Comparison of ENCODE assay signal across 8 cellular contexts in the genomic region with DNA sequence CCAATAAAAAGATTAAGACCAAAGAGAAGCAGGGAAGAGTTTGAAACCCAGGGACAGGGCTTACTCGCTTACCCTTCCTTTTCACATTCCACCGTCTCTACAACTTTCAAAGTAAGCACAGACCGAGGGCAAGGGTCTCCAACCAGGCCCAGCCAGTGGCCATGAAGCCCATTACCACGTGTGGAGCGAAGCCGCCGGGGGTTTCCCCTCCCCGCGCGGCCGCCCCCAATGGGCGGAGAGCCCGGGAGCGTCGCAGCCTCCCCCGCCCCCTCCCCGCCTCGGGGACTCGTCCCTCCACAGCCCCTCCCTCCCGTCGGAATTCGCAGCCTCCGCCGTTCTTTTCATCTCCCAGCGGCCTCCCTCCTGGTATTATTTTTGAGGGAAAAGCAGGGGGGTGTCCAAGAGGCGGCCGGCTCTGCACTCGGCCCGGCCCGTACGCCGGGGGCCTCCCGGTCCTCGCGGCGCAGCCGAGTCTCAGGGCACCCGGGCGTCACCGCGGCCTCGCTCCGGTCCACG. TPM values are rescaled to one million over a fixed set of nuclear protein-coding genes. Genes with fewer than 3 reads are reported as not detected.
DNase-seq lines count a peak whose midpoint lies in the region; ATAC-seq and TF ChIP-seq lines count a peak whose summit lies in the region.

No MANE protein-coding gene starts in this region.

- intact Hi-C loops in Caco-2 (cut with micrococcal nuclease; ENCODE audit: unreplicated experiment) = loop anchor here (1.0 to 10.0 kb wide), 5 partner anchors 19 to 471 kb away; partner anchors contain the start of genes BBS10 and OSBPL8

- H3K36me3 ChIP-seq in Caco-2 (ENCODE audit: control insufficient read depth, insufficient read depth, low read length) (no peaks in the 10 kb centered on the region; the same call in 1 of the 2 replicates), SK-N-MC (ENCODE audit: insufficient read depth, low read length) (peaks cover 42% of the 10 kb centered on the region), thymus (ENCODE audit: control insufficient read depth, insufficient read depth) (no peaks in the 10 kb centered on the region)

- peak; percentile 29 for ATAC-seq in GM21515 (IDR thresholded peaks at IDR 0.05; ENCODE audit: unreplicated experiment)
- ATAC-seq in activated naive CD4-positive, alpha-beta T cell treated with anti-CD3 and anti-CD28 coated beads, Interleukin-2, amount 50 U/mL, for 72 hours = peak; percentile 62 to 64

- BruUV-seq in Caco-2 (replicated peaks; lab: Mats Ljungman, UMichigan) = no TSS peak

- H3K27me3 ChIP-seq in Caco-2 (replicated peaks; ENCODE audit: control insufficient read depth, insufficient read depth, low read length) (no peaks in the 10 kb centered on the region), thymus (ENCODE audit: control insufficient read depth, insufficient read depth) (no peaks in the 10 kb centered on the region)

- under 1% methylated on average over 44 of the region's 44 CpGs for WGBS in thymus

- H3K36me3 Mint-ChIP-seq in Caco-2 (ENCODE audit: insufficient read depth, unreplicated experiment) (peaks cover 52% of the 10 kb centered on the region), glutamatergic neuron (ENCODE audit: unreplicated experiment) (no peaks in the 10 kb centered on the region), osteocyte (ENCODE audit: unreplicated experiment) (peaks cover 13% of the 10 kb centered on the region)
- H3K36me3 Mint-ChIP-seq in activated naive CD4-positive, alpha-beta T cell treated with anti-CD3 and anti-CD28 coated beads, Interleukin-2, amount 50 U/mL, for 72 hours = peaks cover 22 to 50% of the 10 kb centered on the region in 2 donors

- POLR2A ChIA-PET in Caco-2 (lab: Charles Lee) = interaction anchor here (0.7 to 1.0 kb wide), 3 partner anchors 19 to 264 kb away, joined by 3 to 5 read pairs (median 3); partner anchors contain the start of gene BBS10

- peaks cover 29% of the 10 kb centered on the region for H3K4me1 Mint-ChIP-seq in Caco-2 (ENCODE audit: low read depth, unreplicated experiment)
- peaks cover 28% of the 10 kb centered on the region for H3K4me1 Mint-ChIP-seq in glutamatergic neuron (ENCODE audit: low read depth, unreplicated experiment)
- H3K4me1 Mint-ChIP-seq in osteocyte (ENCODE audit: unreplicated experiment) = peaks cover 39% of the 10 kb centered on the region

- H3K27ac ChIP-seq in SK-N-MC (peak overlapping the region; percentile 93), thymus (ENCODE audit: low read depth) (peak overlapping the region; percentile 96)

- DNase-seq in Caco-2 = peak; percentile 88 to 91
- DNase-seq in HuH-7.5 (ENCODE audit: low spot score) = peak; percentile 62
- no peak for DNase-seq in SK-N-MC (ENCODE audit: low read depth, low spot score)
- DNase-seq in activated naive CD4-positive, alpha-beta T cell treated with anti-CD3 and anti-CD28 coated beads, Interleukin-2, amount 50 U/mL, for 72 hours (ENCODE audit: low spot score in 2 of 2) = peak; percentile 79 to 82
- peak; percentile 87 for DNase-seq in glutamatergic neuron
- DNase-seq in osteocyte (ENCODE audit: extremely low spot score, unreplicated experiment) = peak; percentile 88

- peak overlapping the region; percentile 78 for H3K4me3 ChIP-seq in Caco-2 (ENCODE audit: low read depth, low read length)
- peak overlapping the region; percentile 96 for H3K4me3 ChIP-seq in SK-N-MC
- peak overlapping the region; percentile 57 for H3K4me3 ChIP-seq in thymus (ENCODE audit: low read length)

- no peaks in the 10 kb centered on the region for H3K9me3 Mint-ChIP-seq in Caco-2 (ENCODE audit: unreplicated experiment)
- no peaks in the 10 kb centered on the region for H3K9me3 Mint-ChIP-seq in activated naive CD4-positive, alpha-beta T cell treated with anti-CD3 and anti-CD28 coated beads, Interleukin-2, amount 50 U/mL, for 72 hours
- peaks cover 17% of the 10 kb centered on the region for H3K9me3 Mint-ChIP-seq in glutamatergic neuron (ENCODE audit: unreplicated experiment)
- H3K9me3 Mint-ChIP-seq in osteocyte (ENCODE audit: unreplicated experiment) = peaks cover under 1% of the 10 kb centered on the region

- H3K4me3 Mint-ChIP-seq in Caco-2 (ENCODE audit: unreplicated experiment) (peak overlapping the region; percentile 96), glutamatergic neuron (ENCODE audit: unreplicated experiment) (peak overlapping the region; percentile 98), osteocyte (ENCODE audit: unreplicated experiment) (peak overlapping the region; percentile 91)

- peak overlapping the region; percentile 97 for H3K9ac ChIP-seq in SK-N-MC (ENCODE audit: insufficient read length)

- H3K27me3 Mint-ChIP-seq in Caco-2 (ENCODE audit: insufficient read depth, unreplicated experiment) = no peaks in the 10 kb centered on the region
- H3K27me3 Mint-ChIP-seq in glutamatergic neuron (ENCODE audit: unreplicated experiment) = peaks cover 7% of the 10 kb centered on the region
- H3K27me3 Mint-ChIP-seq in osteocyte (ENCODE audit: unreplicated experiment) = no peaks in the 10 kb centered on the region

- H3K9me3 ChIP-seq in Caco-2 = no peaks in the 10 kb centered on the region
- peaks cover 30% of the 10 kb centered on the region for H3K9me3 ChIP-seq in SK-N-MC (ENCODE audit: low read depth, low read length)
- H3K9me3 ChIP-seq in thymus (ENCODE audit: control insufficient read depth) = no peaks in the 10 kb centered on the region

- peak overlapping the region; percentile 99 for H3K27ac Mint-ChIP-seq in Caco-2 (ENCODE audit: unreplicated experiment)
- H3K27ac Mint-ChIP-seq in activated naive CD4-positive, alpha-beta T cell treated with anti-CD3 and anti-CD28 coated beads, Interleukin-2, amount 50 U/mL, for 72 hours = peak overlapping the region; percentile 99
- H3K27ac Mint-ChIP-seq in glutamatergic neuron (ENCODE audit: unreplicated experiment) = peak overlapping the region; percentile 99
- peak overlapping the region; percentile 98 for H3K27ac Mint-ChIP-seq in osteocyte (ENCODE audit: unreplicated experiment)

- peaks cover 16% of the 10 kb centered on the region for H3K4me1 ChIP-seq in Caco-2
- H3K4me1 ChIP-seq in thymus (ENCODE audit: control insufficient read depth, insufficient read depth, low read length) = peaks cover 14% of the 10 kb centered on the region

- no peak for TF ChIP-seq CTCF in Caco-2 (IDR thresholded peaks at IDR 0.05; ENCODE audit: insufficient read depth in 1 of 2, low read depth in 1 of 2, low read length in 1 of 2, severe bottlenecking in 1 of 2, unreplicated experiment in 1 of 2)
- TF ChIP-seq CTCF in glutamatergic neuron (IDR thresholded peaks at IDR 0.05; ENCODE audit: partially characterized antibody, unreplicated experiment) = no peak
- TF ChIP-seq CTCF in osteocyte (IDR thresholded peaks at IDR 0.05) = no peak

- CTCF ChIA-PET in Caco-2 (lab: Charles Lee) = interaction anchor here (0.6 to 1.4 kb wide), 4 partner anchors 10 to 371 kb away, joined by 3 to 6 read pairs (median 3); no protein-coding TSS in a partner anchor

RNA-seq across cellular contexts. Expression of gene NAP1L1, which starts 0.7 kb away (rescaled TPM):
- total RNA-seq in Caco-2 (2022) = 696 and 711 TPM in 2 replicates
- total RNA-seq in activated naive CD4-positive, alpha-beta T cell treated with anti-CD3 and anti-CD28 coated beads, Interleukin-2, amount 50 U/mL, for 72 hours = 100 to 1,000 TPM; 835 to 875 TPM
- 635 TPM for total RNA-seq in glutamatergic neuron (ENCODE audit: unreplicated experiment)
- 542 and 552 TPM in 2 replicates for total RNA-seq in osteocyte
- 548 TPM for polyA plus RNA-seq in thymus

RNA-seq across cellular contexts. Expression of gene PHLDA1, which starts 52.2 kb away (rescaled TPM):
- total RNA-seq in Caco-2 (2022) (46.2 and 47.2 TPM in 2 replicates), glutamatergic neuron (ENCODE audit: unreplicated experiment) (169 TPM), osteocyte (52.0 and 53.7 TPM in 2 replicates)
- 10 to 100 TPM in 1 of 2 donors, 1 to 10 TPM in 1; 5.5 to 15.1 TPM for total RNA-seq in activated naive CD4-positive, alpha-beta T cell treated with anti-CD3 and anti-CD28 coated beads, Interleukin-2, amount 50 U/mL, for 72 hours
- 8.3 TPM for polyA plus RNA-seq in thymus
